Comparison of ENCODE assay signal across 8 cellular contexts in genomic region chr6:1390805-1391511, GRCh38. TPM values are rescaled to one million over a fixed set of nuclear protein-coding genes. Genes with fewer than 3 reads are reported as not detected.
DNase-seq lines count a peak whose midpoint lies in the region; ATAC-seq and TF ChIP-seq lines count a peak whose summit lies in the region.

No MANE protein-coding gene starts in this region.

- peak in 1 of 2 donors; percentile 17 for TF ChIP-seq POLR2A in gastroesophageal sphincter (IDR thresholded peaks at IDR 0.05)

- H3K4me3 ChIP-seq in SK-N-MC (peak overlapping the region; percentile 88), gastroesophageal sphincter (peak overlapping the region; percentile 85 to 90), skeletal muscle satellite cell (ENCODE audit: low read length) (peak overlapping the region; percentile 63)

- peak overlapping the region; percentile 82 for H3K4me2 ChIP-seq in skeletal muscle satellite cell (ENCODE audit: low read length)

- ATAC-seq in gastroesophageal sphincter, result no peak
- ATAC-seq in GM21367 (IDR thresholded peaks at IDR 0.05; ENCODE audit: unreplicated experiment), result no peak
- ATAC-seq in HG03457 (IDR thresholded peaks at IDR 0.05; ENCODE audit: unreplicated experiment), result no peak

- no peak for DNase-seq in SK-N-MC (ENCODE audit: low read depth, low spot score)
- no peak for DNase-seq in SW 1271 (lab: John Stamatoyannopoulos, UW)
- no peak for DNase-seq in DMS114 treated with DMSO at 0.1 percent for 48 hours (lab: John Stamatoyannopoulos, UW; ENCODE audit: unreplicated experiment)

- H3K9ac ChIP-seq in ES-I3 (ENCODE audit: low read depth, low read length) (peak overlapping the region; percentile 43; the same call in 1 of the 2 replicates), SK-N-MC (ENCODE audit: insufficient read length) (no peak overlapping the region), skeletal muscle satellite cell (ENCODE audit: low read depth, low read length) (no peak overlapping the region)

- peaks cover 54% of the 10 kb centered on the region for H3K27me3 ChIP-seq in gastroesophageal sphincter
- H3K27me3 ChIP-seq in skeletal muscle satellite cell (ENCODE audit: control insufficient read depth, insufficient read depth, low read length), result peaks cover 90% of the 10 kb centered on the region

- TF ChIP-seq CTCF in gastroesophageal sphincter (IDR thresholded peaks at IDR 0.05), result no peak

- H3K4me1 ChIP-seq in ES-I3 (ENCODE audit: insufficient read depth, low read length) (peaks cover 19% of the 10 kb centered on the region), gastroesophageal sphincter (peaks cover 0 to 79% (median 3%) of the 10 kb centered on the region in 3 donors), skeletal muscle satellite cell (ENCODE audit: control insufficient read depth, insufficient read depth, low read length) (peaks cover 9% of the 10 kb centered on the region)

- 0 to 4% methylated on average over 3 to 4 of the region's 48 CpGs for WGBS in gastroesophageal sphincter (ENCODE audit: low coverage in 1 of 2), 2 donors

- H3K36me3 ChIP-seq in ES-I3 (ENCODE audit: insufficient read depth, low read length), result no peaks in the 10 kb centered on the region
- H3K36me3 ChIP-seq in SK-N-MC (ENCODE audit: insufficient read depth, low read length), result no peaks in the 10 kb centered on the region
- peaks cover 0 to 15% of the 10 kb centered on the region in 2 donors for H3K36me3 ChIP-seq in gastroesophageal sphincter
- no peaks in the 10 kb centered on the region for H3K36me3 ChIP-seq in skeletal muscle satellite cell (ENCODE audit: insufficient read depth, low read length)

- H3K27ac ChIP-seq in SK-N-MC (no peak overlapping the region), gastroesophageal sphincter (peak overlapping the region; percentile 71 to 97 (median 94))

- H3K9me3 ChIP-seq in ES-I3 (ENCODE audit: control insufficient read depth, insufficient read depth, low read length) (no peaks in the 10 kb centered on the region), SK-N-MC (ENCODE audit: low read depth, low read length) (no peaks in the 10 kb centered on the region), gastroesophageal sphincter (no peaks in the 10 kb centered on the region), skeletal muscle satellite cell (replicated peaks; ENCODE audit: low read length) (no peaks in the 10 kb centered on the region)

- no peak for TF ChIP-seq EP300 in gastroesophageal sphincter (IDR thresholded peaks at IDR 0.05)

RNA-seq across cellular contexts. Expression of gene FOXF2, which starts 1.6 kb away (rescaled TPM):
- 100 to 1,000 TPM in 2 of 4 donors, 10 to 100 TPM in 2; 41.7 to 154 (median 91.9) TPM for total RNA-seq in gastroesophageal sphincter
- total RNA-seq in skeletal muscle satellite cell (2012; rRNA removed), result 2.3 and 4.4 TPM in 2 replicates
